In genomic region chr13:20411638-20412342, GRCh38 we compare ENCODE assay signal across 8 cellular contexts.
DNase-seq lines count a peak whose midpoint lies in the region; ATAC-seq and TF ChIP-seq lines count a peak whose summit lies in the region.

No MANE protein-coding gene starts in this region.

- in situ Hi-C loops in HAP-1 (cut with MboI; ENCODE audit: low sequenced_read_pairs) = no loop called here

- H3K9me3 ChIP-seq in upper lobe of right lung (no peaks in the 10 kb centered on the region), HAP-1 (no peaks in the 10 kb centered on the region)

- ATAC-seq in GM21367 (IDR thresholded peaks at IDR 0.05; ENCODE audit: unreplicated experiment) (peak; percentile 82), HG03558 (IDR thresholded peaks at IDR 0.05; ENCODE audit: extremely low read depth, unreplicated experiment) (peak; percentile 73), upper lobe of right lung (peak; percentile 90)

- DNase-seq in GDM1 (lab: John Stamatoyannopoulos, UW) = peak; percentile 90
- DNase-seq in activated T-helper 9 cell treated with anti-CD3 and anti-CD28 coated beads, Interleukin-2, amount 50 U/mL, for 16 hours (ENCODE audit: low read depth) = peak; percentile 12
- DNase-seq in upper lobe of right lung = no peak
- DNase-seq in 8988T = no peak
- DNase-seq in HAP-1 (ENCODE audit: low spot score in 2 of 2) = no peak
- no peak for DNase-seq in dorsolateral prefrontal cortex

- H3K27ac ChIP-seq in upper lobe of right lung (no peak overlapping the region), dorsolateral prefrontal cortex (no peak overlapping the region)

- H3K36me3 ChIP-seq in upper lobe of right lung (no peaks in the 10 kb centered on the region), HAP-1 (replicated peaks) (no peaks in the 10 kb centered on the region)

- intact Hi-C loops in upper lobe of right lung (cut with DNase I) (no loop called here), dorsolateral prefrontal cortex (cut with DNase I) (no loop called here)

- H3K4me1 ChIP-seq in upper lobe of right lung = peaks cover 5% of the 10 kb centered on the region
- no peaks in the 10 kb centered on the region for H3K4me1 ChIP-seq in HAP-1

- TF ChIP-seq CTCF in upper lobe of right lung (IDR thresholded peaks at IDR 0.05) (no peak), dorsolateral prefrontal cortex (IDR thresholded peaks at IDR 0.05 in 54 of 56, conservative IDR thresholded peaks at IDR 0.05 in 2 of 56; ENCODE audit: low read depth in 1 of 56, partially characterized antibody in 56 of 56) (no peak)

- H3K27me3 ChIP-seq in upper lobe of right lung = no peaks in the 10 kb centered on the region
- no peaks in the 10 kb centered on the region for H3K27me3 ChIP-seq in HAP-1 (ENCODE audit: low read depth)
- H3K27me3 ChIP-seq in dorsolateral prefrontal cortex = no peaks in the 10 kb centered on the region

- H3K4me3 ChIP-seq in upper lobe of right lung = no peak overlapping the region
- H3K4me3 ChIP-seq in HAP-1 = no peak overlapping the region
- no peak overlapping the region for H3K4me3 ChIP-seq in dorsolateral prefrontal cortex

Comparison
In these comparisons a context has a peak if more than half of its experiments do, and no peak if none do; other contexts are left out.
1. DNase-seq: peak in GDM1 (single experiment) and activated T-helper 9 cell treated with anti-CD3 and anti-CD28 coated beads, Interleukin-2, amount 50 U/mL, for 16 hours (single experiment); none in upper lobe of right lung (single experiment), 8988T (single experiment), HAP-1 (0 of 2) and dorsolateral prefrontal cortex (0 of 10).
2. Peak in every context shown above with its lines, with median percentiles within 50 percentile points of each other: ATAC-seq.